31 cellular contexts compared by ENCODE assay signal in genomic region chr13:95987841-95988240, GRCh38.
"Had no signal": no experiment of that assay in that cellular context is flagged by ENCODE, and none has a peak within 500 bp of the region (broad histone marks: within the 10 kb centered on the region; RNA-seq: fewer than 3 reads in every experiment).

No MANE protein-coding gene starts in this region.

- H3K36me3 Mint-ChIP-seq: naive thymus-derived CD4-positive, alpha-beta T cell; natural killer cell; neural progenitor cell; stimulated activated memory B cell treated with anti-CD40 and anti-IgM and Interleukin-4, amounts not matched to agents 10 μg/mL and 1 μg/mL and 100 μg/mL, for 72 hours had no signal

- H3K4me1 Mint-ChIP-seq: naive thymus-derived CD4-positive, alpha-beta T cell; natural killer cell; nephron; neural progenitor cell; stimulated activated memory B cell treated with anti-CD40 and anti-IgM and Interleukin-4, amounts not matched to agents 10 μg/mL and 1 μg/mL and 100 μg/mL, for 72 hours; stimulated activated naive CD8-positive, alpha-beta T cell treated with anti-CD3 and anti-CD28 coated beads, Interleukin-15, amount 100 ng/mL, for 72 hours had no signal

- H3K4me1 ChIP-seq: neural progenitor cell, parathyroid adenoma, psoas muscle, right lobe of liver, spleen, suprapubic skin, testis, tibial artery, transverse colon, upper lobe of right lung, uterus had no signal

- H3K4me3 ChIP-seq: neural progenitor cell, ovary, psoas muscle, right lobe of liver, sigmoid colon, smooth muscle cell, spleen, suprapubic skin, testis, tibial artery, transverse colon, upper lobe of right lung, uterus had no signal

- H3K9me3 ChIP-seq: ovary, psoas muscle, right lobe of liver, sigmoid colon, spleen, suprapubic skin, testis, tibial artery, transverse colon, upper lobe of right lung, uterus had no signal

- H3K27me3 Mint-ChIP-seq: progenitor cell of endocrine pancreas; stimulated activated memory B cell treated with anti-CD40 and anti-IgM and Interleukin-4, amounts not matched to agents 10 μg/mL and 1 μg/mL and 100 μg/mL, for 72 hours; type B pancreatic cell had no signal

- ATAC-seq: naive thymus-derived CD4-positive, alpha-beta T cell; natural killer cell; psoas muscle; right cardiac atrium; right lobe of liver; stimulated activated memory B cell treated with anti-CD40 and anti-IgM and Interleukin-4, amounts not matched to agents 10 μg/mL and 1 μg/mL and 100 μg/mL, for 72 hours; stimulated activated naive CD8-positive, alpha-beta T cell treated with anti-CD3 and anti-CD28 coated beads, Interleukin-15, amount 100 ng/mL, for 72 hours; stimulated activated naive CD8-positive, alpha-beta T cell treated with anti-CD3 and anti-CD28 coated beads, Interleukin-15, Interleukin-2, amounts not matched to agents 100 U/mL and 50 U/mL, for 24 hours; upper lobe of right lung had no signal

- H3K9me3 Mint-ChIP-seq: naive thymus-derived CD4-positive, alpha-beta T cell; natural killer cell; nephron; neural progenitor cell; stimulated activated memory B cell treated with anti-CD40 and anti-IgM and Interleukin-4, amounts not matched to agents 10 μg/mL and 1 μg/mL and 100 μg/mL, for 72 hours; stimulated activated naive CD8-positive, alpha-beta T cell treated with anti-CD3 and anti-CD28 coated beads, Interleukin-15, amount 100 ng/mL, for 72 hours; type B pancreatic cell had no signal

- DNase-seq: naive thymus-derived CD4-positive, alpha-beta T cell; natural killer cell; occipital lobe; ovary; psoas muscle; right lobe of liver; sigmoid colon; spleen; stimulated activated CD4-positive, alpha-beta T cell treated with anti-CD3 and anti-CD28 coated beads, Interleukin-12 subunit alpha, Interleukin-12 subunit beta, amount 100 ng/mL, for 4 hours; stimulated activated CD4-positive, alpha-beta T cell treated with anti-CD3 and anti-CD28 coated beads, Interleukin-1b, Interleukin-23, amount 100 ng/mL, for 48 hours; stimulated activated CD4-positive, alpha-beta T cell treated with anti-CD3 and anti-CD28 coated beads, Interleukin-4, amount 100 ng/mL, for 1 hour; stimulated activated CD4-positive, alpha-beta T cell treated with anti-CD3 and anti-CD28 coated beads, Interleukin-4, amount 100 ng/mL, for 4 hours; stimulated activated CD8-positive, alpha-beta memory T cell treated with anti-CD3 and anti-CD28 coated beads, Interleukin-4, amount 100 ng/mL, for 48 hours; stimulated activated naive CD4-positive, alpha-beta T cell; stimulated activated naive CD8-positive, alpha-beta T cell treated with anti-CD3 and anti-CD28 coated beads, Interleukin-15, amount 100 ng/mL, for 72 hours; stimulated activated naive CD8-positive, alpha-beta T cell treated with anti-CD3 and anti-CD28 coated beads, Interleukin-15, Interleukin-2, amounts not matched to agents 100 U/mL and 50 U/mL, for 24 hours; substantia nigra; testis; tibial artery; transverse colon; upper lobe of right lung; uterus had no signal

- H2AFZ ChIP-seq: neural progenitor cell, parathyroid adenoma had no signal

- H3K27ac Mint-ChIP-seq: naive thymus-derived CD4-positive, alpha-beta T cell; natural killer cell; neural progenitor cell; progenitor cell of endocrine pancreas; stimulated activated memory B cell treated with anti-CD40 and anti-IgM and Interleukin-4, amounts not matched to agents 10 μg/mL and 1 μg/mL and 100 μg/mL, for 72 hours; stimulated activated naive CD8-positive, alpha-beta T cell treated with anti-CD3 and anti-CD28 coated beads, Interleukin-15, amount 100 ng/mL, for 72 hours; type B pancreatic cell had no signal

- H3K27ac ChIP-seq: neural progenitor cell, ovary, parathyroid adenoma, psoas muscle, right lobe of liver, sigmoid colon, spleen, suprapubic skin, testis, tibial artery, transverse colon, upper lobe of right lung, uterus had no signal

- H3K4me2 ChIP-seq: neural progenitor cell, smooth muscle cell had no signal

- H3K27me3 ChIP-seq: neural progenitor cell, ovary, right lobe of liver, sigmoid colon, spleen, suprapubic skin, testis, tibial artery, transverse colon, upper lobe of right lung, uterus had no signal

- H3K36me3 ChIP-seq: neural progenitor cell, ovary, right lobe of liver, sigmoid colon, suprapubic skin, transverse colon, upper lobe of right lung had no signal

- H3K9ac ChIP-seq: neural progenitor cell, parathyroid adenoma had no signal

- H3K4me3 Mint-ChIP-seq: naive thymus-derived CD4-positive, alpha-beta T cell; natural killer cell; nephron; neural progenitor cell; stimulated activated memory B cell treated with anti-CD40 and anti-IgM and Interleukin-4, amounts not matched to agents 10 μg/mL and 1 μg/mL and 100 μg/mL, for 72 hours; stimulated activated naive CD8-positive, alpha-beta T cell treated with anti-CD3 and anti-CD28 coated beads, Interleukin-15, amount 100 ng/mL, for 72 hours; type B pancreatic cell had no signal

- H3K79me2 ChIP-seq: parathyroid adenoma had no signal
